In the genomic region with DNA sequence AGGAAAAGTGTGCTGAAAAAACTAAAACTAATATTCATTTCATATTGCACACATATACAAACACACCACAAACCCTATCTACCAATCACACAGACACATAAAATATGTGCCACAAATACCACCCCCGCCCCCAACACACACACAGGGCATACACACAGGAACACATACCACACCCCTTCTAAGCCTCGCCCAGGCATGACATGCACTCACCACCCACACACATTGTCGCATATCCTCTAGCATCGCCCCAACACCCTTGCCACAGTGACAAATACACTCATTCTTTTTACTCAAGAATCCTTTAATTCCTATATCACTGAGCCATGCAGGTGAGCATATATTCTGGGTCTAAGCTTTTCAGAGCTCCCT, we compare ENCODE assay signal across 8 cellular contexts. TPM values are rescaled to one million over a fixed set of nuclear protein-coding genes. Genes with fewer than 3 reads are reported as not detected.
A peak's percentile ranks its signal among the peaks of the same experiment; 100 is the strongest.
DNase-seq lines count a peak whose midpoint lies in the region; ATAC-seq and TF ChIP-seq lines count a peak whose summit lies in the region.

No MANE protein-coding gene starts in this region.

- peak overlapping the region; percentile 57 to 76 (median 65) for H3K27ac ChIP-seq in esophagus muscularis mucosa (replicated peaks in 1 of 4)
- peak overlapping the region; percentile 17 to 75 (median 53) for H3K27ac ChIP-seq in spleen
- no peak overlapping the region for H3K27ac ChIP-seq in PC-9

- POLR2A ChIA-PET in PC-9 (lab: Charles Lee; ENCODE audit: unreplicated experiment) = no interaction called here

- no peaks in the 10 kb centered on the region for H3K79me2 ChIP-seq in PC-9 (ENCODE audit: low read depth)

- no peaks in the 10 kb centered on the region for H4K20me1 ChIP-seq in PC-9 (ENCODE audit: insufficient read depth)

- ATAC-seq in GM18499 (IDR thresholded peaks at IDR 0.05; ENCODE audit: insufficient read depth, unreplicated experiment) = peak; percentile 58
- ATAC-seq in HG03342 (IDR thresholded peaks at IDR 0.05; ENCODE audit: unreplicated experiment) = peak; percentile 56
- ATAC-seq in omental fat pad (ENCODE audit: low FRiP score) = no peak

- H3K4me2 ChIP-seq in PC-9 = no peak overlapping the region

- WGBS in esophagus muscularis mucosa = 47% methylated on average over 4 of the region's 4 CpGs
- 34 to 60% (median 48%) methylated on average over 4 of the region's 4 CpGs for WGBS in spleen, 5 donors

- peak; percentile 81 to 85 for DNase-seq in activated CD4-positive, alpha-beta T cell treated with anti-CD3 and anti-CD28 coated beads, Interleukin-2, amount 50 U/mL, for 4 hours
- DNase-seq in esophagus muscularis mucosa (ENCODE audit: extremely low spot score) = no peak
- DNase-seq in spleen = peak; percentile 85
- no peak for DNase-seq in omental fat pad (ENCODE audit: low spot score)
- no peak for DNase-seq in PC-9
- DNase-seq in NCI-H1092 (lab: John Stamatoyannopoulos, UW) = no peak

- intact Hi-C loops in esophagus muscularis mucosa (cut with DNase I) (no loop called here), spleen (cut with DNase I; ENCODE audit: low total_unique reads) (no loop called here), PC-9 (cut with micrococcal nuclease; ENCODE audit: unreplicated experiment) (no loop called here)

- TF ChIP-seq EP300 in esophagus muscularis mucosa (IDR thresholded peaks at IDR 0.05) = no peak

- no peak overlapping the region for H2AFZ ChIP-seq in PC-9

- H3K27me3 ChIP-seq in esophagus muscularis mucosa (no peaks in the 10 kb centered on the region), spleen (replicated peaks in 1 of 7) (no peaks in the 10 kb centered on the region), PC-9 (ENCODE audit: insufficient read depth, low read depth) (no peaks in the 10 kb centered on the region)

- no TSS peak for BruUV-seq in PC-9 (replicated peaks; lab: Mats Ljungman, UMichigan)

- CTCF ChIA-PET in PC-9 (lab: Charles Lee) = no interaction called here

- H3K9me3 ChIP-seq in esophagus muscularis mucosa (no peaks in the 10 kb centered on the region), spleen (no peaks in the 10 kb centered on the region), PC-9 (ENCODE audit: insufficient read depth, low read depth) (no peaks in the 10 kb centered on the region)

- H3K4me1 ChIP-seq in esophagus muscularis mucosa (peaks cover 21 to 43% (median 34%) of the 10 kb centered on the region in 4 donors), spleen (peaks cover 0 to 33% (median 25%) of the 10 kb centered on the region in 6 donors), PC-9 (replicated peaks; ENCODE audit: insufficient read depth) (no peaks in the 10 kb centered on the region)

- TF ChIP-seq POLR2A in esophagus muscularis mucosa (IDR thresholded peaks at IDR 0.05; ENCODE audit: low read depth) (no peak), spleen (IDR thresholded peaks at IDR 0.05) (no peak)

- no peaks in the 10 kb centered on the region for H3F3A ChIP-seq in PC-9 (ENCODE audit: insufficient read depth, low read depth)

- H3K36me3 ChIP-seq in esophagus muscularis mucosa (no peaks in the 10 kb centered on the region), spleen (no peaks in the 10 kb centered on the region), PC-9 (ENCODE audit: low read depth) (no peaks in the 10 kb centered on the region)

- no peak overlapping the region for H3K4me3 ChIP-seq in esophagus muscularis mucosa
- H3K4me3 ChIP-seq in spleen = no peak overlapping the region
- no peak overlapping the region for H3K4me3 ChIP-seq in PC-9

- TF ChIP-seq CTCF in esophagus muscularis mucosa (IDR thresholded peaks at IDR 0.05) = no peak
- peak in 1 of 11 experiments; percentile 6 for TF ChIP-seq CTCF in spleen (IDR thresholded peaks at IDR 0.05 in 8 of 11, conservative IDR thresholded peaks at IDR 0.05 in 3 of 11)
- no peak for TF ChIP-seq CTCF in omental fat pad (IDR thresholded peaks at IDR 0.05)
- TF ChIP-seq CTCF in PC-9 (conservative IDR thresholded peaks at IDR 0.05) = no peak

- no peaks in the 10 kb centered on the region for H3K9me2 ChIP-seq in PC-9 (ENCODE audit: insufficient read depth)

RNA-seq across cellular contexts. Expression of gene LCLAT1, which starts 24.6 kb away (rescaled TPM):
- total RNA-seq in esophagus muscularis mucosa (10 to 100 TPM; 24.9 to 62.9 (median 36.3) TPM), spleen (10 to 100 TPM; 11.8 to 23.3 (median 17.7) TPM), omental fat pad (10 to 100 TPM in 2 of 4 donors, 1 to 10 TPM in 2; 6.7 to 10.9 (median 8.7) TPM), PC-9 (2021) (21.9 and 35.7 TPM in 2 replicates)
- 1 to 10 TPM; 1.9 to 3.2 (median 2.3) TPM for polyA plus RNA-seq in spleen

Comparison
In these comparisons a context has a peak if more than half of its experiments do, and no peak if none do; other contexts are left out.
1. DNase-seq: peak in activated CD4-positive, alpha-beta T cell treated with anti-CD3 and anti-CD28 coated beads, Interleukin-2, amount 50 U/mL, for 4 hours (2 of 2) and spleen (single experiment); none in esophagus muscularis mucosa (single experiment), omental fat pad (single experiment), PC-9 (0 of 2) and NCI-H1092 (single experiment).